Comparison of ENCODE assay signal across 1 cellular context in the genomic region with DNA sequence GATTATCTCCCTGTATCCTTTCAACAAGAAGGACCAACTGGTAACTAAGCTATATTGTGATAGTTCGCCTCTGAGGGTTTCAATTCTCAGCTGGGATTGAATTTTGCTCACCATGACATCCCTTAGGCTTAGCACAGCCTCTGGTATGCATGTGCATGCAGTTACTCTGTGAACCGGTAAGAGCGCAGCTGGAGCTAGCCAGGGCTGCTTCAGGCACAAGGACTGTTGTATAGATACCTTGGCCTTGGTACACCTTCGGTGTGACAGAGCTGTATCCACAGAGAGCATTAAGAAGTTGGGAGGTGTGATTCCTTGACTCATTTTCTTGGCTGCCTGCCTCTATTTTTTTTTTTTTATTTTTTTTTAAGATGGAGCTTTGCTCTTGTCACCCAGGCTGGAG.
TF ChIP-seq lines count a peak whose summit lies in the region.

No MANE protein-coding gene starts in this region.

TF ChIP-seq in HEK293, 187 proteins besides CTCF, POLR2A, EP300 and RAD21 (continued from another document):
- TF ChIP-seq, protein P1, sequence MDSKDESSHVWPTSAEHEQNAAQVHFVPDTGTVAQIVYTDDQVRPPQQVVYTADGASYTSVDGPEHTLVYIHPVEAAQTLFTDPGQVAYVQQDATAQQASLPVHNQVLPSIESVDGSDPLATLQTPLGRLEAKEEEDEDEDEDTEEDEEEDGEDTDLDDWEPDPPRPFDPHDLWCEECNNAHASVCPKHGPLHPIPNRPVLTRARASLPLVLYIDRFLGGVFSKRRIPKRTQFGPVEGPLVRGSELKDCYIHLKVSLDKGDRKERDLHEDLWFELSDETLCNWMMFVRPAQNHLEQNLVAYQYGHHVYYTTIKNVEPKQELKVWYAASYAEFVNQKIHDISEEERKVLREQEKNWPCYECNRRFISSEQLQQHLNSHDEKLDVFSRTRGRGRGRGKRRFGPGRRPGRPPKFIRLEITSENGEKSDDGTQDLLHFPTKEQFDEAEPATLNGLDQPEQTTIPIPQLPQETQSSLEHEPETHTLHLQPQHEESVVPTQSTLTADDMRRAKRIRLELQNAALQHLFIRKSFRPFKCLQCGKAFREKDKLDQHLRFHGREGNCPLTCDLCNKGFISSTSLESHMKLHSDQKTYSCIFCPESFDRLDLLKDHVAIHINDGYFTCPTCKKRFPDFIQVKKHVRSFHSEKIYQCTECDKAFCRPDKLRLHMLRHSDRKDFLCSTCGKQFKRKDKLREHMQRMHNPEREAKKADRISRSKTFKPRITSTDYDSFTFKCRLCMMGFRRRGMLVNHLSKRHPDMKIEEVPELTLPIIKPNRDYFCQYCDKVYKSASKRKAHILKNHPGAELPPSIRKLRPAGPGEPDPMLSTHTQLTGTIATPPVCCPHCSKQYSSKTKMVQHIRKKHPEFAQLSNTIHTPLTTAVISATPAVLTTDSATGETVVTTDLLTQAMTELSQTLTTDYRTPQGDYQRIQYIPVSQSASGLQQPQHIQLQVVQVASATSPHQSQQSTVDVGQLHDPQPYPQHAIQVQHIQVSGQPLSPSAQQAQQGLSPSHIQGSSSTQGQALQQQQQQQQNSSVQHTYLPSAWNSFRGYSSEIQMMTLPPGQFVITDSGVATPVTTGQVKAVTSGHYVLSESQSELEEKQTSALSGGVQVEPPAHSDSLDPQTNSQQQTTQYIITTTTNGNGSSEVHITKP (tag by site-specific recombination; IDR thresholded peaks at IDR 0.05), result peak; percentile 72
- TF ChIP-seq, protein P2, sequence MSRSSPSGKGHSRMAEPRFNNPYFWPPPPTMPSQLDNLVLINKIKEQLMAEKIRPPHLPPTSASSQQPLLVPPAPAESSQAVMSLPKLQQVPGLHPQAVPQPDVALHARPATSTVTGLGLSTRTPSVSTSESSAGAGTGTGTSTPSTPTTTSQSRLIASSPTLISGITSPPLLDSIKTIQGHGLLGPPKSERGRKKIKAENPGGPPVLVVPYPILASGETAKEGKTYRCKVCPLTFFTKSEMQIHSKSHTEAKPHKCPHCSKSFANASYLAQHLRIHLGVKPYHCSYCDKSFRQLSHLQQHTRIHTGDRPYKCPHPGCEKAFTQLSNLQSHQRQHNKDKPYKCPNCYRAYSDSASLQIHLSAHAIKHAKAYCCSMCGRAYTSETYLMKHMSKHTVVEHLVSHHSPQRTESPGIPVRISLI (tag by site-specific recombination; IDR thresholded peaks at IDR 0.05), result peak; percentile 31; the same call in 1 of the 2 replicates
- no peak for TF ChIP-seq HOXD13 (CRISPR knock-in tag; IDR thresholded peaks at IDR 0.05; ENCODE audit: borderline replicate concordance)
